9 cellular contexts compared by ENCODE assay signal in the genomic region with DNA sequence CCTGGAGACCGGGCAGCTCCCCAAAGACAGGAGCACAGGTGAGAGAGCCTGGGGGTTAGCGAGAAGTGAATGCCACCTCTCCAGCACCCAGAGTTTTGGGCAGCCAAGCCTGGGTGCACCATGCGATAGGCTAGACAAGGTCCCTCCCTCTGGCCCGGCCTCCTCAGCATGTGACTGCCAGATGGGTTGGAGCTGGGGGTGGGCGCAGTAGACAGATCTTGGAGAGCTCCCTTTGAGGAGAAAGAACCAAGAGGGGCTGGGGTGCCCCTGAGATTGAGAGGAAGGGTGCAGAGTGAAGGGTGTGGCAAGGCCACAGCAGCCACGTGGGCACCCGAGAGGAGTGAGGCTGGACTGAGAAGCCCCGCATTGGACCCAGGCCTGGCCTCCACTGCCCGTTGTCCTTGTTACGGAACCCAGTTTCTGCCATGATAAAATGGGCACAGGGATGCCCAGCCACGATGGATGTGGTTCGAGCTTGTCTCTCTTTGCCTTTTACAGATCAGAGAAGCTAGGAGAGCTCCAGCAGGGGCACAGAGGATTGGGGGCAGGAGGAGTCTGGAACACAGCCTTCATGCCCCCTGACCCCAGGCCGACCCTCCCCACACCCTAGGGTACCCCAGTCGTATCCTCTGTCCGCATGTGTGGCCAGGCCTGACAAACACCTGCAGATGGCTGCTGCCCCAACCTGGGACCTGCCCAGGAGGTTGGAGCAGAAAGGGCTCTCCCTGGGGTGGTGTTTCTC. TPM values are rescaled to one million over a fixed set of nuclear protein-coding genes. Genes with fewer than 3 reads are reported as not detected.
DNase-seq lines count a peak whose midpoint lies in the region; ATAC-seq and TF ChIP-seq lines count a peak whose summit lies in the region.
"Had no signal": no experiment of that assay in that cellular context is flagged by ENCODE, and none has a peak within 500 bp of the region (broad histone marks: within the 10 kb centered on the region; RNA-seq: fewer than 3 reads in every experiment).

No MANE protein-coding gene starts in this region.

- no peak for TF ChIP-seq POLR2A in spleen (IDR thresholded peaks at IDR 0.05)

- no peak overlapping the region for H2AFZ ChIP-seq in SK-N-SH (ENCODE audit: low read depth)

- H3K9me2 ChIP-seq in SK-N-SH, result no peaks in the 10 kb centered on the region

- no peak for TF ChIP-seq CTCF in SK-N-SH (IDR thresholded peaks at IDR 0.05)
- no peak for TF ChIP-seq CTCF in WI38 (IDR thresholded peaks at IDR 0.05; ENCODE audit: low read depth, low read length)
- no peak for TF ChIP-seq CTCF in foreskin keratinocyte (conservative IDR thresholded peaks at IDR 0.05)
- no peak for TF ChIP-seq CTCF in spleen (IDR thresholded peaks at IDR 0.05 in 8 of 11, conservative IDR thresholded peaks at IDR 0.05 in 3 of 11)

- 75% methylated on average over 11 of the region's 15 CpGs for WGBS in SK-N-SH (ENCODE audit: low lambda C conversion rate)
- 66 to 82% (median 76%) methylated on average over 12 to 15 of the region's 15 CpGs for WGBS in spleen, 5 donors

- H3K4me1 ChIP-seq in SK-N-SH (ENCODE audit: control insufficient read depth in 1 of 2, insufficient read depth in 2 of 2, low read depth in 1 of 2, low read length in 1 of 2), result peaks cover 7 to 42% of the 10 kb centered on the region in 2 experiments
- H3K4me1 ChIP-seq in foreskin keratinocyte, result peaks cover 3% of the 10 kb centered on the region
- peaks cover 13 to 78% (median 35%) of the 10 kb centered on the region in 6 donors for H3K4me1 ChIP-seq in spleen

- no peak for DNase-seq in SK-N-SH
- no peak for DNase-seq in foreskin keratinocyte
- peak; percentile 86 for DNase-seq in spleen
- no peak for DNase-seq in nucleus accumbens (lab: John Stamatoyannopoulos, UW)
- no peak for DNase-seq in Kasumi-1 (lab: John Stamatoyannopoulos, UW)
- DNase-seq in HK-2 (ENCODE audit: unreplicated experiment), result no peak

- H3K36me3 ChIP-seq in SK-N-SH (replicated peaks in 1 of 2; ENCODE audit: control insufficient read depth in 1 of 2, insufficient read depth in 2 of 2, low read length in 1 of 2) (peaks cover 0 to 9% of the 10 kb centered on the region in 2 experiments), spleen (peaks cover 0 to 26% (median 4%) of the 10 kb centered on the region in 6 donors)

- CTCF ChIA-PET in SK-N-SH (lab: Yijun Ruan, JAX), result interaction anchor here (0.6 to 5.0 kb wide), 23 partner anchors 9 to 252 kb away, joined by 3 to 36 read pairs (median 4); a partner anchor contains a TSS

- no peak for TF ChIP-seq EP300 in SK-N-SH (IDR thresholded peaks at IDR 0.05; ENCODE audit: borderline replicate concordance in 1 of 2, low read depth in 1 of 2, low read length in 1 of 2)

- H3K4me3 ChIP-seq in SK-N-SH (ENCODE audit: low read depth in 2 of 2, low read length in 1 of 2) (peak overlapping the region; percentile 89 to 95), WI38 (ENCODE audit: low read depth, low read length) (peak overlapping the region; percentile 85), spleen (peak overlapping the region in 5 of 8 donors; percentile 49 to 83 (median 58))

- no peak overlapping the region for H3K9ac ChIP-seq in SK-N-SH

- peaks cover 5% of the 10 kb centered on the region; the same call in 1 of the 2 replicates for H4K20me1 ChIP-seq in SK-N-SH (ENCODE audit: insufficient read depth)

- no peak for TF ChIP-seq RAD21 in SK-N-SH (IDR thresholded peaks at IDR 0.05; ENCODE audit: low read length)

- intact Hi-C loops in spleen (cut with DNase I; ENCODE audit: low total_unique reads), result no loop called here

- no peak for ATAC-seq in SK-N-SH treated with all-trans-retinoic acid at 6 μM for 48 hours
- no peak for ATAC-seq in foreskin keratinocyte

- H3K27ac ChIP-seq in SK-N-SH (ENCODE audit: low read depth in 2 of 2, low read length in 1 of 2) (no peak overlapping the region; a peak in 2 of 4 replicates), foreskin keratinocyte (peak overlapping the region; percentile 100), spleen (peak overlapping the region in 7 of 8 donors; percentile 91 to 98 (median 96))

- H3K27me3 ChIP-seq in SK-N-SH (ENCODE audit: insufficient read depth), result no peaks in the 10 kb centered on the region
- peaks cover 16% of the 10 kb centered on the region for H3K27me3 ChIP-seq in foreskin keratinocyte
- H3K27me3 ChIP-seq in spleen (replicated peaks in 1 of 7), result peaks cover 0 to 17% (median 0%) of the 10 kb centered on the region in 7 donors

- H3K79me2 ChIP-seq in SK-N-SH (ENCODE audit: insufficient read depth), result peaks cover 11% of the 10 kb centered on the region

- H3K4me2 ChIP-seq in SK-N-SH, result peak overlapping the region; percentile 100

- peaks cover 16% of the 10 kb centered on the region for H3F3A ChIP-seq in SK-N-SH (replicated peaks; ENCODE audit: insufficient read depth)

- POLR2A ChIA-PET in SK-N-SH (lab: Yijun Ruan, JAX), result interaction anchor here (0.6 kb wide), 1 partner anchor 74 kb away, joined by 3 read pairs; no protein-coding TSS in a partner anchor

- H3K9me3 ChIP-seq in SK-N-SH (no peaks in the 10 kb centered on the region), spleen (no peaks in the 10 kb centered on the region)

TF ChIP-seq in SK-N-SH, 30 proteins besides CTCF, POLR2A, EP300 and RAD21:
- TF ChIP-seq, protein P1, sequence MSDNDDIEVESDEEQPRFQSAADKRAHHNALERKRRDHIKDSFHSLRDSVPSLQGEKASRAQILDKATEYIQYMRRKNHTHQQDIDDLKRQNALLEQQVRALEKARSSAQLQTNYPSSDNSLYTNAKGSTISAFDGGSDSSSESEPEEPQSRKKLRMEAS (IDR thresholded peaks at IDR 0.05; ENCODE audit: low read depth), result no peak
- TF ChIP-seq SMC3 (IDR thresholded peaks at IDR 0.05; ENCODE audit: low read depth, low read length) (no peak), NFIC (IDR thresholded peaks at IDR 0.05; ENCODE audit: borderline replicate concordance) (no peak), RFX5 (IDR thresholded peaks at IDR 0.05; ENCODE audit: low read length) (no peak)

TF ChIP-seq in SK-N-SH treated with all-trans-retinoic acid at 6 μM for 48 hours, 23 proteins besides CTCF, POLR2A, EP300 and RAD21 (continues in another document):
- TF ChIP-seq, protein P2, sequence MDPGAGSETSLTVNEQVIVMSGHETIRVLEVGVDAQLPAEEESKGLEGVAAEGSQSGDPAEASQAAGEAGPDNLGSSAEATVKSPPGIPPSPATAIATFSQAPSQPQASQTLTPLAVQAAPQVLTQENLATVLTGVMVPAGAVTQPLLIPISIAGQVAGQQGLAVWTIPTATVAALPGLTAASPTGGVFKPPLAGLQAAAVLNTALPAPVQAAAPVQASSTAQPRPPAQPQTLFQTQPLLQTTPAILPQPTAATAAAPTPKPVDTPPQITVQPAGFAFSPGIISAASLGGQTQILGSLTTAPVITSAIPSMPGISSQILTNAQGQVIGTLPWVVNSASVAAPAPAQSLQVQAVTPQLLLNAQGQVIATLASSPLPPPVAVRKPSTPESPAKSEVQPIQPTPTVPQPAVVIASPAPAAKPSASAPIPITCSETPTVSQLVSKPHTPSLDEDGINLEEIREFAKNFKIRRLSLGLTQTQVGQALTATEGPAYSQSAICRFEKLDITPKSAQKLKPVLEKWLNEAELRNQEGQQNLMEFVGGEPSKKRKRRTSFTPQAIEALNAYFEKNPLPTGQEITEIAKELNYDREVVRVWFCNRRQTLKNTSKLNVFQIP (CRISPR knock-in tag; IDR thresholded peaks at IDR 0.05; ENCODE audit: borderline replicate concordance, low read depth), result no peak
- TF ChIP-seq ZNF70 (CRISPR knock-in tag; IDR thresholded peaks at IDR 0.05) (no peak), ZFP30 (CRISPR knock-in tag; IDR thresholded peaks at IDR 0.05) (no peak), ZFP3 (CRISPR knock-in tag; IDR thresholded peaks at IDR 0.05) (no peak), SNAI2 (CRISPR knock-in tag; IDR thresholded peaks at IDR 0.05) (no peak), ISL1 (CRISPR knock-in tag; IDR thresholded peaks at IDR 0.05) (no peak), GLIS3 (CRISPR knock-in tag; IDR thresholded peaks at IDR 0.05) (no peak), TOX (CRISPR knock-in tag; IDR thresholded peaks at IDR 0.05; ENCODE audit: borderline replicate concordance) (no peak), ARNTL (CRISPR knock-in tag; IDR thresholded peaks at IDR 0.05; ENCODE audit: borderline replicate concordance, low read depth) (no peak)

RNA-seq across cellular contexts. Expression of a gene that starts 1.3 kb away (rescaled TPM):
- polyA plus RNA-seq in SK-N-SH (2012; rRNA removed) (112 and 135 TPM in 2 replicates), foreskin keratinocyte (175 and 181 TPM in 2 replicates), spleen (10 to 100 TPM; 54.5 to 92.8 (median 92.6) TPM)
- 72.6 and 115 TPM in 2 replicates for polyA plus RNA-seq in SK-N-SH (2012; cell fraction: cytosol; rRNA removed)
- 60.7 and 63.3 TPM in 2 replicates for polyA plus RNA-seq in SK-N-SH (2012; cell fraction: nucleus; rRNA removed)
- total RNA-seq in foreskin keratinocyte (107 and 108 TPM in 2 replicates), spleen (10 to 100 TPM; 32.1 to 50.7 (median 44.3) TPM)

RNA-seq across cellular contexts. Expression of a gene that starts 3.6 kb away (rescaled TPM):
- polyA plus RNA-seq in SK-N-SH (2012; rRNA removed) (5.3 and 6.8 TPM in 2 replicates), foreskin keratinocyte (0.06 TPM in 1 of 2 replicates, not detected in the other), spleen (1 to 10 TPM in 1 of 3 donors, under 1 TPM in 2; 0.41 to 1.2 (median 0.99) TPM)
- polyA plus RNA-seq in SK-N-SH (2012; cell fraction: cytosol; rRNA removed), result 0.77 and 1.0 TPM in 2 replicates
- 53.5 and 54.8 TPM in 2 replicates for polyA plus RNA-seq in SK-N-SH (2012; cell fraction: nucleus; rRNA removed)
- total RNA-seq in foreskin keratinocyte (not detected in 2 replicates), spleen (1 to 10 TPM in 1 of 7 donors, under 1 TPM in 6; 0.44 to 1.6 (median 0.68) TPM)

RNA-seq across cellular contexts. Expression of a gene that starts 15.3 kb away (rescaled TPM):
- polyA plus RNA-seq in SK-N-SH (2012; rRNA removed), result 40.0 and 43.6 TPM in 2 replicates
- polyA plus RNA-seq in SK-N-SH (2012; cell fraction: cytosol; rRNA removed), result 22.2 and 30.4 TPM in 2 replicates
- 73.9 and 90.1 TPM in 2 replicates for polyA plus RNA-seq in SK-N-SH (2012; cell fraction: nucleus; rRNA removed)
- total RNA-seq in foreskin keratinocyte, result 91.8 and 98.4 TPM in 2 replicates
- polyA plus RNA-seq in foreskin keratinocyte, result 84.6 and 87.2 TPM in 2 replicates
- total RNA-seq in spleen, result 10 to 100 TPM; 47.9 to 68.2 (median 58.2) TPM
- polyA plus RNA-seq in spleen, result 10 to 100 TPM; 32.7 to 70.0 (median 38.3) TPM

RNA-seq across cellular contexts. Expression of a gene that starts 28.2 kb away (rescaled TPM):
- polyA plus RNA-seq in SK-N-SH (2012; rRNA removed) (0.08 TPM in 1 of 2 replicates, not detected in the other), foreskin keratinocyte (not detected in 2 replicates), spleen (not detected)
- not detected in 2 replicates for polyA plus RNA-seq in SK-N-SH (2012; cell fraction: cytosol; rRNA removed)
- polyA plus RNA-seq in SK-N-SH (2012; cell fraction: nucleus; rRNA removed), result 0.04 and 0.06 TPM in 2 replicates
- total RNA-seq in foreskin keratinocyte (not detected in 2 replicates), spleen (under 1 TPM in 1 of 7 donors, not detected in 6; 0.35 TPM)
- total RNA-seq: A172 had no signal

RNA-seq across cellular contexts. Expression of a gene that starts 34.4 kb away (rescaled TPM):
- polyA plus RNA-seq in SK-N-SH (2012; rRNA removed), result not detected in 2 replicates
- polyA plus RNA-seq in SK-N-SH (2012; cell fraction: cytosol; rRNA removed), result not detected in 2 replicates
- polyA plus RNA-seq in SK-N-SH (2012; cell fraction: nucleus; rRNA removed), result 0.02 TPM in 1 of 2 replicates, not detected in the other
- not detected in 2 replicates for total RNA-seq in foreskin keratinocyte
- not detected in 2 replicates for polyA plus RNA-seq in foreskin keratinocyte
- total RNA-seq in spleen, result 1 to 10 TPM in 1 of 7 donors, under 1 TPM in 2, not detected in 4; 0.13 to 2.8 (median 0.51) TPM
- under 1 TPM; 0.22 to 0.70 (median 0.46) TPM for polyA plus RNA-seq in spleen
- total RNA-seq: A172 had no signal

Comparison
In these comparisons a context has a peak if more than half of its experiments do, and no peak if none do; other contexts are left out.
1. H3K27ac ChIP-seq: peak in foreskin keratinocyte (single experiment) and spleen (7 of 8); none in SK-N-SH (0 of 2).
2. Peak in every context shown above with its lines, with median percentiles within 50 percentile points of each other: H3K4me3 ChIP-seq.